Comparison of ENCODE assay signal across 17 cellular contexts in genomic region chr9:76593011-76593347, GRCh38.
DNase-seq lines count a peak whose midpoint lies in the region.
"Had no signal": no experiment of that assay in that cellular context is flagged by ENCODE, and none has a peak within 500 bp of the region (broad histone marks: within the 10 kb centered on the region; RNA-seq: fewer than 3 reads in every experiment).

No MANE protein-coding gene starts in this region.

- H3K79me1 ChIP-seq in neuronal stem cell (ENCODE audit: low read depth, low read length): no peaks in the 10 kb centered on the region

- peak overlapping the region; percentile 40 for H3K4me3 ChIP-seq in HUES48 (ENCODE audit: low read depth, low read length)
- peak overlapping the region; percentile 21 for H3K4me3 ChIP-seq in NT2/D1 (ENCODE audit: insufficient read length, low read depth)
- H3K4me3 ChIP-seq in ectodermal cell (ENCODE audit: insufficient read depth, low read depth, low read length): no peak overlapping the region
- H3K4me3 ChIP-seq in neuronal stem cell (ENCODE audit: low read length in 2 of 2): peak overlapping the region in 1 of 2 donors; percentile 41
- H3K4me3 ChIP-seq: psoas muscle, upper lobe of left lung had no signal

- H4K8ac ChIP-seq in neuronal stem cell (ENCODE audit: low read depth, low read length): no peak overlapping the region

- H3K27ac ChIP-seq in HUES48 (ENCODE audit: low read depth, low read length) (peak overlapping the region; percentile 95), ectodermal cell (ENCODE audit: insufficient read depth, low read depth, low read length, poor library complexity, severe bottlenecking) (peak overlapping the region; percentile 41), neuronal stem cell (replicated peaks; ENCODE audit: low read length) (peak overlapping the region; percentile 4)
- H3K27ac ChIP-seq: psoas muscle, upper lobe of left lung had no signal

- H3K4me1 ChIP-seq in HUES48 (ENCODE audit: control insufficient read depth, insufficient read depth, low read length) (peaks cover 47% of the 10 kb centered on the region), NT2/D1 (ENCODE audit: insufficient read depth, insufficient read length) (peaks cover 2% of the 10 kb centered on the region), ectodermal cell (ENCODE audit: control insufficient read depth, insufficient read depth, low read length) (peaks cover 22% of the 10 kb centered on the region), neuronal stem cell (ENCODE audit: control insufficient read depth in 2 of 2, insufficient read depth in 1 of 2, low read depth in 1 of 2, low read length in 2 of 2) (peaks cover 11 to 12% of the 10 kb centered on the region in 2 donors)
- H3K4me1 ChIP-seq: psoas muscle, upper lobe of left lung had no signal

- no peaks in the 10 kb centered on the region for H3K9me3 ChIP-seq in HUES48 (ENCODE audit: control insufficient read depth, insufficient read depth, low read length)
- no peaks in the 10 kb centered on the region for H3K9me3 ChIP-seq in NT2/D1 (ENCODE audit: insufficient read depth, low read length)
- H3K9me3 ChIP-seq in ectodermal cell (ENCODE audit: control insufficient read depth, low read length): no peaks in the 10 kb centered on the region
- no peaks in the 10 kb centered on the region for H3K9me3 ChIP-seq in neuronal stem cell (replicated peaks in 1 of 2; ENCODE audit: control insufficient read depth in 2 of 2, insufficient read depth in 1 of 2, low read depth in 1 of 2, low read length in 2 of 2)
- H3K9me3 ChIP-seq: psoas muscle, upper lobe of left lung had no signal

- H2AK5ac ChIP-seq in neuronal stem cell (ENCODE audit: low read depth, low read length): no peak overlapping the region

- no peak overlapping the region for H3K23ac ChIP-seq in neuronal stem cell (ENCODE audit: low read depth, low read length, poor library complexity)

- H3K18ac ChIP-seq in neuronal stem cell (ENCODE audit: low read length): no peak overlapping the region

- H3K14ac ChIP-seq in neuronal stem cell (ENCODE audit: low read length): no peak overlapping the region

- no peak overlapping the region for H2BK12ac ChIP-seq in neuronal stem cell (ENCODE audit: low read length)

- H3K9ac ChIP-seq in HUES48 (ENCODE audit: low read depth, low read length): 0 out of 2 replicates have a peak overlapping the region, but pooled peaks have one; percentile 8
- H3K9ac ChIP-seq in NT2/D1 (ENCODE audit: insufficient read length, low read depth): no peak overlapping the region
- no peak overlapping the region for H3K9ac ChIP-seq in neuronal stem cell (ENCODE audit: low read depth, low read length, poor library complexity)

- H3K27me3 ChIP-seq in HUES48 (ENCODE audit: control insufficient read depth, insufficient read depth, low read length) (no peaks in the 10 kb centered on the region), NT2/D1 (ENCODE audit: insufficient read depth, insufficient read length) (no peaks in the 10 kb centered on the region), ectodermal cell (ENCODE audit: control insufficient read depth, insufficient read depth, low read length, poor library complexity, severe bottlenecking) (no peaks in the 10 kb centered on the region), neuronal stem cell (ENCODE audit: control insufficient read depth in 3 of 3, insufficient read depth in 3 of 3, low read depth in 1 of 3, low read length in 3 of 3) (no peaks in the 10 kb centered on the region)
- H3K27me3 ChIP-seq: upper lobe of left lung had no signal

- no peak overlapping the region for H3K4me2 ChIP-seq in neuronal stem cell (ENCODE audit: insufficient read depth, low read length, poor library complexity, severe bottlenecking)

- H3K4ac ChIP-seq in neuronal stem cell (ENCODE audit: low read length): no peak overlapping the region

- in situ Hi-C loops in ACHN (cut with HindIII; ENCODE audit: low pct_ligation_motif_present, low pct_unique_long_range_greater_than_20kb, low sequenced_read_pairs): no loop called here

- H2BK120ac ChIP-seq in neuronal stem cell (ENCODE audit: low read depth, low read length): no peak overlapping the region

- H2AFZ ChIP-seq in neuronal stem cell (ENCODE audit: low read length): peak overlapping the region; percentile 86

- 0% methylated on average over 2 of the region's 2 CpGs for WGBS in ectodermal cell, 2 experiments
- WGBS in neuronal stem cell (ENCODE audit: extremely low coverage in 2 of 2, insufficient read length in 2 of 2, insufficient replicate concordance in 1 of 2), 2 donors: no CpG with 5 or more reads among the region's 2 CpGs

- DNase-seq in NT2/D1 (ENCODE audit: low read depth, low spot score) (no peak), neuronal stem cell (ENCODE audit: low spot score) (no peak), SHP77 treated with DMSO at 0.1 percent for 48 hours (lab: John Stamatoyannopoulos, UW) (no peak), ACHN (no peak), HT-29 (ENCODE audit: low spot score) (no peak)
- no peak for DNase-seq in activated CD4-positive, alpha-beta T cell treated with anti-CD3 and anti-CD28 coated beads, Interleukin-2, amount 50 U/mL, for 1 hour
- DNase-seq: activated CD8-positive, alpha-beta memory T cell treated with anti-CD3 and anti-CD28 coated beads, Interleukin-2, amount 50 U/mL, for 48 hours; activated gamma-delta T cell treated with Interleukin-2 at 50 U/mL for 16 hours; CD8-positive, alpha-beta memory T cell; foreskin melanocyte; NCI-H510A treated with DMSO at 0.1 percent for 48 hours; psoas muscle; stimulated activated CD4-positive, alpha-beta T cell treated with anti-CD3 and anti-CD28 coated beads, Interleukin-2, amount 100 ng/mL, for 24 hours; T-helper 1 cell; upper lobe of left lung had no signal

- H3K36me3 ChIP-seq in HUES48 (ENCODE audit: control insufficient read depth, insufficient read depth, low read length) (no peaks in the 10 kb centered on the region), NT2/D1 (ENCODE audit: insufficient read depth, insufficient read length, low read length) (no peaks in the 10 kb centered on the region), ectodermal cell (ENCODE audit: control insufficient read depth, insufficient read depth, low read length) (no peaks in the 10 kb centered on the region), neuronal stem cell (replicated peaks in 1 of 2; ENCODE audit: control insufficient read depth in 2 of 2, insufficient read depth in 2 of 2, low read length in 2 of 2) (no peaks in the 10 kb centered on the region)
- H3K36me3 ChIP-seq: upper lobe of left lung had no signal

- H4K91ac ChIP-seq in neuronal stem cell (ENCODE audit: low read depth, low read length, poor library complexity): no peak overlapping the region

- H2BK15ac ChIP-seq in neuronal stem cell (ENCODE audit: low read length): no peak overlapping the region

- no peak overlapping the region for H2BK5ac ChIP-seq in neuronal stem cell (ENCODE audit: low read length)

Comparison
In these comparisons a context has a peak if more than half of its experiments do, and no peak if none do; other contexts are left out.
1. H3K27ac ChIP-seq: peak in every context shown above with its lines; median percentile 95 in HUES48; 41 in ectodermal cell; 4 in neuronal stem cell.